21 cellular contexts compared by ENCODE assay signal in the genomic region with DNA sequence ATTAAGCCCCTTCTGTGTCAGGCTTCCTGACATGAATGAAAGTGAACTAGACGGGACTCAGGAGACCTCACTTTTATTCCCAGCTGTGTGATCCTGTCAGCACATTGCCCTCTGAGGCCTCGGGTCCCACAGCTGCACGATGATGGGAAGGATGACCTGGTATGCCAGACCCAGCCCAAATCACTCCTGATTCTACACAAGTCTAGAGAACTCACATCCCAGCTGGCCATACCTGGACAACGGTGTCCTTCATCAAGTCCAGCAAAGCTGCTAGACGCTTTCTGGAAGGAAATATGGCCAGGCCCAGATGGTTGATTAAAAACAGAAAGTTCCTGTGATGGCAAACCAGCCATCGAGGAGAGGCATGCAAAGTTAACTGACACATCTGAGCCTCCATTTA.
DNase-seq lines count a peak whose midpoint lies in the region; ATAC-seq and TF ChIP-seq lines count a peak whose summit lies in the region.
"Had no signal": no experiment of that assay in that cellular context is flagged by ENCODE, and none has a peak within 500 bp of the region (broad histone marks: within the 10 kb centered on the region; RNA-seq: fewer than 3 reads in every experiment).

No MANE protein-coding gene starts in this region.

- no peak overlapping the region for H3K4me3 Mint-ChIP-seq in osteocyte (ENCODE audit: unreplicated experiment)
- H3K4me3 Mint-ChIP-seq in CD4-positive, alpha-beta memory T cell, result no peak overlapping the region
- H3K4me3 Mint-ChIP-seq: B cell; CD4-positive, CD25-positive, alpha-beta regulatory T cell; CD8-positive, alpha-beta memory T cell had no signal

- ATAC-seq in sciatic nerve, result no peak
- ATAC-seq: GM12878 had no signal

- peaks cover 8% of the 10 kb centered on the region for H3K27me3 Mint-ChIP-seq in osteocyte (ENCODE audit: unreplicated experiment)
- H3K27me3 Mint-ChIP-seq in CD4-positive, alpha-beta memory T cell, result peaks cover 4 to 11% of the 10 kb centered on the region in 2 donors

- H3K4me1 ChIP-seq in vagina, result no peaks in the 10 kb centered on the region
- no peaks in the 10 kb centered on the region for H3K4me1 ChIP-seq in CD4-positive, alpha-beta memory T cell (ENCODE audit: insufficient read depth, low read length)

- no peak for TF ChIP-seq POLR2A in vagina (IDR thresholded peaks at IDR 0.05)

- no peak overlapping the region for H3K4me3 ChIP-seq in coronary artery
- no peak overlapping the region for H3K4me3 ChIP-seq in vagina
- no peak overlapping the region for H3K4me3 ChIP-seq in CD4-positive, alpha-beta memory T cell (ENCODE audit: low read length in 2 of 2)
- H3K4me3 ChIP-seq: BLaER1, GM12878, GM23248 had no signal

- H3K27ac ChIP-seq in coronary artery (no peak overlapping the region), vagina (no peak overlapping the region)
- H3K27ac ChIP-seq in CD4-positive, alpha-beta memory T cell (ENCODE audit: low read depth, low read length), result no peak overlapping the region
- H3K27ac ChIP-seq: 22Rv1, BLaER1, C4-2B, GM23248 had no signal

- H3K27ac Mint-ChIP-seq in osteocyte (ENCODE audit: unreplicated experiment), result no peak overlapping the region
- H3K27ac Mint-ChIP-seq in CD4-positive, alpha-beta memory T cell, result no peak overlapping the region
- H3K27ac Mint-ChIP-seq: B cell; CD4-positive, CD25-positive, alpha-beta regulatory T cell; CD8-positive, alpha-beta memory T cell had no signal

- H3K9me3 ChIP-seq in vagina, result no peaks in the 10 kb centered on the region
- H3K9me3 ChIP-seq in CD4-positive, alpha-beta memory T cell (ENCODE audit: control insufficient read depth in 1 of 2, low read length in 2 of 2), result peaks cover 0 to 4% of the 10 kb centered on the region in 2 donors

- CTCF ChIA-PET in CD4-positive, alpha-beta memory T cell (lab: Charles Lee; ENCODE audit: partially characterized antibody), result no interaction called here

- intact Hi-C loops in vagina (cut with DNase I) (no loop called here), sciatic nerve (cut with DNase I) (no loop called here)
- intact Hi-C loops in CD4-positive, alpha-beta memory T cell (cut with micrococcal nuclease), result no loop called here

- H3K27me3 ChIP-seq in vagina, result no peaks in the 10 kb centered on the region
- no peaks in the 10 kb centered on the region for H3K27me3 ChIP-seq in CD4-positive, alpha-beta memory T cell (ENCODE audit: insufficient read depth, low read length)
- H3K27me3 ChIP-seq: BLaER1 had no signal

- TF ChIP-seq CTCF in coronary artery (IDR thresholded peaks at IDR 0.05) (no peak), osteocyte (IDR thresholded peaks at IDR 0.05) (no peak), vagina (IDR thresholded peaks at IDR 0.05) (no peak)

- POLR2A ChIA-PET in CD4-positive, alpha-beta memory T cell (lab: Charles Lee; ENCODE audit: partially characterized antibody), result no interaction called here

- H3K36me3 Mint-ChIP-seq in osteocyte (ENCODE audit: unreplicated experiment), result no peaks in the 10 kb centered on the region
- no peaks in the 10 kb centered on the region for H3K36me3 Mint-ChIP-seq in CD4-positive, alpha-beta memory T cell
- H3K36me3 Mint-ChIP-seq: CD4-positive, CD25-positive, alpha-beta regulatory T cell had no signal

- peaks cover 5% of the 10 kb centered on the region for H3K4me1 Mint-ChIP-seq in osteocyte (ENCODE audit: unreplicated experiment)
- no peaks in the 10 kb centered on the region for H3K4me1 Mint-ChIP-seq in CD4-positive, alpha-beta memory T cell
- H3K4me1 Mint-ChIP-seq: B cell; CD4-positive, CD25-positive, alpha-beta regulatory T cell; CD8-positive, alpha-beta memory T cell had no signal

- H3K36me3 ChIP-seq in vagina, result no peaks in the 10 kb centered on the region
- H3K36me3 ChIP-seq in CD4-positive, alpha-beta memory T cell (ENCODE audit: insufficient read depth, low read length), result no peaks in the 10 kb centered on the region
- H3K36me3 ChIP-seq: BLaER1 had no signal

- peaks cover 14% of the 10 kb centered on the region for H3K9me3 Mint-ChIP-seq in osteocyte (ENCODE audit: unreplicated experiment)
- peaks cover 0 to 5% (median 0%) of the 10 kb centered on the region in 8 donors for H3K9me3 Mint-ChIP-seq in CD4-positive, alpha-beta memory T cell

- DNase-seq in activated CD8-positive, alpha-beta memory T cell treated with anti-CD3 and anti-CD28 coated beads for 24 hours, result peak; percentile 4
- DNase-seq in activated CD8-positive, alpha-beta memory T cell treated with anti-CD3 and anti-CD28 coated beads, Interleukin-2, amount 50 U/mL, for 4 hours, result no peak
- peak; percentile 59 for DNase-seq in coronary artery (ENCODE audit: low spot score)
- peak; percentile 65 for DNase-seq in osteocyte (ENCODE audit: extremely low spot score, unreplicated experiment)
- peak; percentile 42 to 46 for DNase-seq in vagina (ENCODE audit: extremely low spot score in 2 of 2)
- DNase-seq in sciatic nerve (ENCODE audit: low spot score), result no peak
- no peak for DNase-seq in CD4-positive, alpha-beta memory T cell
- DNase-seq: CD4-positive, CD25-positive, alpha-beta regulatory T cell; CD8-positive, alpha-beta memory T cell; DMS 273 treated with DMSO at 0.1 percent for 48 hours; DMS79; EL; GDM1; GM23248; H7; HCEC 1CT had no signal

Comparison
In these comparisons a context has a peak if more than half of its experiments do, and no peak if none do; other contexts are left out.
1. DNase-seq: peak in activated CD8-positive, alpha-beta memory T cell treated with anti-CD3 and anti-CD28 coated beads for 24 hours (single experiment), coronary artery (single experiment), osteocyte (single experiment) and vagina (2 of 2); none in activated CD8-positive, alpha-beta memory T cell treated with anti-CD3 and anti-CD28 coated beads, Interleukin-2, amount 50 U/mL, for 4 hours (single experiment), sciatic nerve (single experiment) and CD4-positive, alpha-beta memory T cell (0 of 5).